ENCODE assay signal across 8 cellular contexts in the genomic region with DNA sequence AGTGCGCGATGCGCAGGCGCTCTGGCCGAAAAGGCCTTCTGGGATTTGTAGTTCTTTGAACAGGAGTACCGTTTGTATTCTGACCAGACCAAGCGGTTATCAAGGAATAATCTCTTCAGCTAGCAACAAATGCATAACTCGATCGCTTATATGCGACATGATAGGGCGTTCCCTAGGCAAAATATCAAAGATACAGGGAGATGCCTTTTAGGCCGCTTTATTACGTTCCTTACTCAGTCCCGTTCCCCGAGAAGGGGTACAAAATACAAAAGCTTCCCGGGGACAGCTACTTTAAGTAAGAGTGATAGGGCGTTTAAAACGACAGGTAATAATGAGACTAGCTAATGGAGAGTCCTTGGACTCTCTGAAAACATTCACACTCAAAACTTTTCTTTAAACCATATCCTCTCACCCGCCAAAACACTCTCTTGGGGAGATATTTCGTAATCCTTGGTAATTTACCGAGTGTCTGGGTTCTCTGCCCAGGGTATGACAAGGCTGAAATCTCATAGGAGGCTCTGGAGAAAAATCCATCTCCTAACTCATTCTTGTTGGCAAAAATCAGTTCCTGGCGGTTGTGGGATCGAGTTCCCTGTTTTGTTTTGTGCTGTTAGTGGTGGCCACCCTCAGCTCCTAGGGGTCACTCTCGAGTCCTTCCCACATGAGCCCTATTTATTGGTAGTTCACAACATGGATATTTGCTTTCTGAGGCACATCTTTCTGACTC. TPM values are rescaled to one million over a fixed set of nuclear protein-coding genes. Genes with fewer than 3 reads are reported as not detected.
DNase-seq lines count a peak whose midpoint lies in the region; ATAC-seq and TF ChIP-seq lines count a peak whose summit lies in the region.

No MANE protein-coding gene starts in this region.

- H3K36me3 ChIP-seq in ACC112 (ENCODE audit: insufficient read depth, low read length) (peaks cover 15% of the 10 kb centered on the region; the same call in 1 of the 2 replicates), gastroesophageal sphincter (peaks cover 0 to 4% of the 10 kb centered on the region in 2 donors), neural cell (ENCODE audit: insufficient read depth, low read length) (peaks cover 4% of the 10 kb centered on the region)

- H2AFZ ChIP-seq in ACC112 (ENCODE audit: low read length, unreplicated experiment) (peak overlapping the region; percentile 97), neural cell (ENCODE audit: low read depth, low read length) (peak overlapping the region; percentile 58)

- H4K20me1 ChIP-seq in neural cell (ENCODE audit: insufficient read depth), result peaks cover 3% of the 10 kb centered on the region

- no peaks in the 10 kb centered on the region for H3K9me3 ChIP-seq in gastroesophageal sphincter
- no peaks in the 10 kb centered on the region for H3K9me3 ChIP-seq in neural cell (ENCODE audit: low read length)

- H3K79me2 ChIP-seq in ACC112 (ENCODE audit: control insufficient read depth, insufficient read depth, low read length, unreplicated experiment) (peaks cover 45% of the 10 kb centered on the region), neural cell (replicated peaks; ENCODE audit: insufficient read depth, low read length) (peaks cover 36% of the 10 kb centered on the region)

- peaks cover 4 to 5% of the 10 kb centered on the region in 2 donors for H3K36me3 Mint-ChIP-seq in activated T-cell treated with anti-CD3 and anti-CD28 coated beads, Interleukin-2, amount 50 U/mL, for 72 hours (ENCODE audit: insufficient read depth in 2 of 2)

- ATAC-seq in HG02759 (IDR thresholded peaks at IDR 0.05; ENCODE audit: unreplicated experiment) (peak; percentile 25), gastroesophageal sphincter (peak; percentile 76)
- peak; percentile 16 to 27 for ATAC-seq in activated T-cell treated with anti-CD3 and anti-CD28 coated beads, Interleukin-2, amount 50 U/mL, for 72 hours (replicated peaks in 1 of 2)

- H3K9me3 Mint-ChIP-seq in activated T-cell treated with anti-CD3 and anti-CD28 coated beads, Interleukin-2, amount 50 U/mL, for 72 hours, result no peaks in the 10 kb centered on the region

- peaks cover 35% of the 10 kb centered on the region for H3K4me1 Mint-ChIP-seq in activated T-cell treated with anti-CD3 and anti-CD28 coated beads, Interleukin-2, amount 50 U/mL, for 72 hours (ENCODE audit: low read depth)

- H3K27ac Mint-ChIP-seq in activated T-cell treated with anti-CD3 and anti-CD28 coated beads, Interleukin-2, amount 50 U/mL, for 72 hours, result peak overlapping the region; percentile 98

- no peak for TF ChIP-seq POLR2A in gastroesophageal sphincter (IDR thresholded peaks at IDR 0.05)

- TF ChIP-seq CTCF in gastroesophageal sphincter (IDR thresholded peaks at IDR 0.05) (peak in 2 of 4 experiments; percentile 14 to 22), neural cell (IDR thresholded peaks at IDR 0.05; ENCODE audit: poor library complexity, severe bottlenecking) (no peak)

- peaks cover 20% of the 10 kb centered on the region for H3K4me1 ChIP-seq in ACC112 (ENCODE audit: control insufficient read depth, insufficient read depth, low read length, unreplicated experiment)
- peaks cover 0 to 52% (median 18%) of the 10 kb centered on the region in 3 donors for H3K4me1 ChIP-seq in gastroesophageal sphincter

- no peaks in the 10 kb centered on the region for H3K27me3 Mint-ChIP-seq in activated T-cell treated with anti-CD3 and anti-CD28 coated beads, Interleukin-2, amount 50 U/mL, for 72 hours (ENCODE audit: low read depth)

- TF ChIP-seq EP300 in gastroesophageal sphincter (IDR thresholded peaks at IDR 0.05) (no peak), neural cell (conservative IDR thresholded peaks at IDR 0.05; ENCODE audit: poor library complexity, severe bottlenecking) (no peak)

- H3K4me3 ChIP-seq in ACC112 (ENCODE audit: low read depth, low read length) (peak overlapping the region; percentile 97), GM08714 (ENCODE audit: low read length) (peak overlapping the region; percentile 87), gastroesophageal sphincter (peak overlapping the region; percentile 82 to 87), neural cell (ENCODE audit: low read length) (peak overlapping the region; percentile 83)

- H3K4me2 ChIP-seq in neural cell (ENCODE audit: low read length), result peak overlapping the region; percentile 79

- peak overlapping the region; percentile 86 for H3K27ac ChIP-seq in ACC112 (ENCODE audit: low read depth, low read length)
- H3K27ac ChIP-seq in gastroesophageal sphincter, result peak overlapping the region; percentile 77 to 97 (median 93)
- H3K27ac ChIP-seq in neural cell (ENCODE audit: low read length), result peak overlapping the region; percentile 93

- no peaks in the 10 kb centered on the region for H3F3A ChIP-seq in neural cell (ENCODE audit: insufficient read depth, low read length, poor library complexity, severe bottlenecking)

- no peak for TF ChIP-seq RAD21 in neural cell (conservative IDR thresholded peaks at IDR 0.05)

- 2 to 4% methylated on average over 21 to 24 of the region's 24 CpGs for WGBS in gastroesophageal sphincter (ENCODE audit: low coverage in 1 of 2), 2 donors

- H3K27me3 ChIP-seq in ACC112 (ENCODE audit: insufficient read depth, low read length) (no peaks in the 10 kb centered on the region), gastroesophageal sphincter (no peaks in the 10 kb centered on the region), neural cell (ENCODE audit: insufficient read depth, low read depth, low read length) (no peaks in the 10 kb centered on the region)

- no peaks in the 10 kb centered on the region for H3K9me2 ChIP-seq in neural cell (ENCODE audit: insufficient read depth, low read length)

- H3K4me3 Mint-ChIP-seq in activated T-cell treated with anti-CD3 and anti-CD28 coated beads, Interleukin-2, amount 50 U/mL, for 72 hours, result peak overlapping the region; percentile 97 to 98

- peak overlapping the region; percentile 93 for H3K9ac ChIP-seq in neural cell (ENCODE audit: low read length)

- DNase-seq in NCI-H146 treated with DMSO at 0.1 percent for 48 hours (lab: John Stamatoyannopoulos, UW; ENCODE audit: unreplicated experiment) (peak; percentile 80), activated gamma-delta T cell (lab: John Stamatoyannopoulos, UW) (no peak)
- peak in 1 of 2 donors; percentile 12 for DNase-seq in activated T-cell treated with anti-CD3 and anti-CD28 coated beads, Interleukin-2, amount 50 U/mL, for 72 hours

TF ChIP-seq in neural cell, 6 proteins besides CTCF, POLR2A, EP300 and RAD21:
- TF ChIP-seq TAF1 (IDR thresholded peaks at IDR 0.05; ENCODE audit: low read depth), result no peak
TF ChIP-seq in neural cell: peak in this region for 0.

RNA-seq across cellular contexts. Expression of a gene that starts 0.4 kb away (rescaled TPM):
- total RNA-seq in activated T-cell treated with anti-CD3 and anti-CD28 coated beads, Interleukin-2, amount 50 U/mL, for 72 hours, result 100 to 1,000 TPM; 125 to 142 TPM
- total RNA-seq in gastroesophageal sphincter, result 10 to 100 TPM; 43.7 to 70.5 (median 49.4) TPM
- 60.1 and 81.2 TPM in 2 replicates for polyA plus RNA-seq in neural cell
- 67.2 and 84.6 TPM in 2 replicates for polyA minus RNA-seq in neural cell

RNA-seq across cellular contexts. Expression of a gene that starts 38.5 kb away (rescaled TPM):
- 1 to 10 TPM; 2.3 to 3.1 TPM for total RNA-seq in activated T-cell treated with anti-CD3 and anti-CD28 coated beads, Interleukin-2, amount 50 U/mL, for 72 hours
- total RNA-seq in gastroesophageal sphincter, result 10 to 100 TPM in 1 of 4 donors, 1 to 10 TPM in 3; 3.8 to 11.1 (median 6.8) TPM
- polyA plus RNA-seq in neural cell, result 13.6 and 18.1 TPM in 2 replicates
- 8.3 and 12.3 TPM in 2 replicates for polyA minus RNA-seq in neural cell

RNA-seq across cellular contexts. Expression of a gene that starts 53.5 kb away (rescaled TPM):
- total RNA-seq in activated T-cell treated with anti-CD3 and anti-CD28 coated beads, Interleukin-2, amount 50 U/mL, for 72 hours, result 10 to 100 TPM; 60.5 to 63.3 TPM
- 100 to 1,000 TPM in 3 of 4 donors, 10 to 100 TPM in 1; 88.9 to 383 (median 202) TPM for total RNA-seq in gastroesophageal sphincter
- polyA plus RNA-seq in neural cell, result 592 and 697 TPM in 2 replicates
- polyA minus RNA-seq in neural cell, result 85.2 and 106 TPM in 2 replicates

RNA-seq across cellular contexts. Expression of a gene that starts 53.5 kb away (rescaled TPM):
- total RNA-seq in activated T-cell treated with anti-CD3 and anti-CD28 coated beads, Interleukin-2, amount 50 U/mL, for 72 hours, result 10 to 100 TPM; 18.1 to 18.7 TPM
- 10 to 100 TPM in 3 of 4 donors, 1 to 10 TPM in 1; 9.7 to 12.7 (median 11.3) TPM for total RNA-seq in gastroesophageal sphincter
- polyA plus RNA-seq in neural cell, result 20.4 and 20.8 TPM in 2 replicates
- polyA minus RNA-seq in neural cell, result 21.4 and 27.1 TPM in 2 replicates

Comparison
In these comparisons a context has a peak if more than half of its experiments do, and no peak if none do; other contexts are left out.
1. ATAC-seq: peak in every context shown above with its lines; median percentile 76 in gastroesophageal sphincter; 25 in HG02759; 22 in activated T-cell treated with anti-CD3 and anti-CD28 coated beads, Interleukin-2, amount 50 U/mL, for 72 hours.